Comparison of ENCODE assay signal across 13 cellular contexts in genomic region chr9:124964604-124965003, GRCh38. TPM values are rescaled to one million over a fixed set of nuclear protein-coding genes. Genes with fewer than 3 reads are reported as not detected.
DNase-seq lines count a peak whose midpoint lies in the region; ATAC-seq and TF ChIP-seq lines count a peak whose summit lies in the region.
"Had no signal": no experiment of that assay in that cellular context is flagged by ENCODE, and none has a peak within 500 bp of the region (broad histone marks: within the 10 kb centered on the region; RNA-seq: fewer than 3 reads in every experiment).

No MANE protein-coding gene starts in this region.

- TF ChIP-seq POLR2A in spleen (IDR thresholded peaks at IDR 0.05) = no peak

- H3K27ac ChIP-seq in spleen (peak overlapping the region in 7 of 8 donors; percentile 29 to 87 (median 60)), tibial artery (no peak overlapping the region)
- H3K27ac ChIP-seq: lower lobe of right lung had no signal

- H3K4me3 Mint-ChIP-seq in activated naive CD4-positive, alpha-beta T cell treated with anti-CD3 and anti-CD28 coated beads for 36 hours = no peak overlapping the region
- H3K4me3 Mint-ChIP-seq in activated naive CD8-positive, alpha-beta T cell treated with anti-CD3 and anti-CD28 coated beads, Interleukin-2, amount 10 ng/mL, durations not matched to agents 7 days and 5 days = peak overlapping the region; percentile 9

- intact Hi-C loops in activated naive CD4-positive, alpha-beta T cell treated with anti-CD3 and anti-CD28 coated beads for 36 hours (cut with micrococcal nuclease) = loop anchor here (1.0 to 5.0 kb wide), 3 partner anchors 23 to 168 kb away; partner anchors contain the start of gene GOLGA1
- intact Hi-C loops in spleen (cut with DNase I; ENCODE audit: low total_unique reads) (no loop called here), tibial artery (cut with DNase I; ENCODE audit: low total_unique reads) (no loop called here)

- no peak for DNase-seq in activated naive CD4-positive, alpha-beta T cell treated with anti-CD3 and anti-CD28 coated beads for 36 hours
- DNase-seq in activated naive CD4-positive, alpha-beta T cell treated with Interleukin-2 at 50 U/mL for 16 hours = no peak
- DNase-seq in SK-N-DZ (ENCODE audit: low spot score) = peak; percentile 16
- DNase-seq in activated naive CD8-positive, alpha-beta T cell treated with anti-CD3 and anti-CD28 coated beads, Interleukin-2, amount 10 ng/mL, durations not matched to agents 7 days and 5 days = no peak
- no peak for DNase-seq in spleen
- DNase-seq in NCI-H1436 treated with DMSO at 0.1 percent for 48 hours (lab: John Stamatoyannopoulos, UW) = no peak
- no peak for DNase-seq in NCI-H345 treated with DMSO at 0.1 percent for 48 hours (lab: John Stamatoyannopoulos, UW; ENCODE audit: unreplicated experiment)
- no peak for DNase-seq in tibial artery
- DNase-seq: amniotic stem cell, foreskin melanocyte, lower lobe of right lung, NCI-H1048, SIG-M5 had no signal

- peaks cover 7% of the 10 kb centered on the region for H3K36me3 Mint-ChIP-seq in activated naive CD4-positive, alpha-beta T cell treated with anti-CD3 and anti-CD28 coated beads for 36 hours (ENCODE audit: low read depth)
- peaks cover 12% of the 10 kb centered on the region for H3K36me3 Mint-ChIP-seq in activated naive CD8-positive, alpha-beta T cell treated with anti-CD3 and anti-CD28 coated beads, Interleukin-2, amount 10 ng/mL, durations not matched to agents 7 days and 5 days

- peaks cover 34% of the 10 kb centered on the region for H3K4me1 Mint-ChIP-seq in activated naive CD4-positive, alpha-beta T cell treated with anti-CD3 and anti-CD28 coated beads for 36 hours (ENCODE audit: low read depth)
- H3K4me1 Mint-ChIP-seq in activated naive CD8-positive, alpha-beta T cell treated with anti-CD3 and anti-CD28 coated beads, Interleukin-2, amount 10 ng/mL, durations not matched to agents 7 days and 5 days = peaks cover 18% of the 10 kb centered on the region

- peak overlapping the region; percentile 90 for H3K27ac Mint-ChIP-seq in activated naive CD4-positive, alpha-beta T cell treated with anti-CD3 and anti-CD28 coated beads for 36 hours
- H3K27ac Mint-ChIP-seq in activated naive CD8-positive, alpha-beta T cell treated with anti-CD3 and anti-CD28 coated beads, Interleukin-2, amount 10 ng/mL, durations not matched to agents 7 days and 5 days = peak overlapping the region; percentile 92

- CTCF ChIA-PET in activated naive CD4-positive, alpha-beta T cell treated with anti-CD3 and anti-CD28 coated beads for 36 hours (lab: Charles Lee) = interaction anchor here (0.6 to 1.4 kb wide), 3 partner anchors 15 to 234 kb away, joined by 3 to 5 read pairs (median 4); no protein-coding TSS in a partner anchor

- no peak for ATAC-seq in activated naive CD8-positive, alpha-beta T cell treated with anti-CD3 and anti-CD28 coated beads, Interleukin-2, amount 10 ng/mL, durations not matched to agents 7 days and 5 days (ENCODE audit: low read depth)
- ATAC-seq: lower lobe of right lung had no signal

- H3K4me3 ChIP-seq in spleen = no peak overlapping the region
- no peak overlapping the region for H3K4me3 ChIP-seq in tibial artery
- H3K4me3 ChIP-seq: lower lobe of right lung had no signal

- POLR2A ChIA-PET in activated naive CD8-positive, alpha-beta T cell treated with anti-CD3 and anti-CD28 coated beads, Interleukin-2, amount 10 ng/mL, durations not matched to agents 7 days and 5 days (lab: Charles Lee) = interaction anchor here (0.6 to 2.9 kb wide), 4 partner anchors 23 to 1324 kb away, joined by 3 to 28 read pairs (median 8); partner anchors contain the start of gene GOLGA1

- WGBS in spleen, 5 donors = 26 to 63% (median 38%) methylated on average over 2 of the region's 2 CpGs

- no peaks in the 10 kb centered on the region for H3K27me3 Mint-ChIP-seq in activated naive CD4-positive, alpha-beta T cell treated with anti-CD3 and anti-CD28 coated beads for 36 hours (ENCODE audit: low read depth)
- no peaks in the 10 kb centered on the region for H3K27me3 Mint-ChIP-seq in activated naive CD8-positive, alpha-beta T cell treated with anti-CD3 and anti-CD28 coated beads, Interleukin-2, amount 10 ng/mL, durations not matched to agents 7 days and 5 days

- H3K4me1 ChIP-seq in spleen = peaks cover 0 to 37% (median 17%) of the 10 kb centered on the region in 6 donors
- H3K4me1 ChIP-seq in tibial artery = no peaks in the 10 kb centered on the region
- H3K4me1 ChIP-seq: lower lobe of right lung had no signal

- TF ChIP-seq CTCF in spleen (IDR thresholded peaks at IDR 0.05 in 8 of 11, conservative IDR thresholded peaks at IDR 0.05 in 3 of 11) (no peak), tibial artery (IDR thresholded peaks at IDR 0.05) (no peak)

- H3K9me3 ChIP-seq in spleen (no peaks in the 10 kb centered on the region), tibial artery (no peaks in the 10 kb centered on the region)
- H3K9me3 ChIP-seq: lower lobe of right lung had no signal

- peaks cover 0 to 21% (median under 1%) of the 10 kb centered on the region in 6 donors for H3K36me3 ChIP-seq in spleen
- H3K36me3 ChIP-seq in tibial artery = peaks cover 0 to 9% (median 9%) of the 10 kb centered on the region in 3 donors

- H3K27me3 ChIP-seq in spleen (replicated peaks in 1 of 7) (no peaks in the 10 kb centered on the region), tibial artery (no peaks in the 10 kb centered on the region)

- H3K9me3 Mint-ChIP-seq in activated naive CD4-positive, alpha-beta T cell treated with anti-CD3 and anti-CD28 coated beads for 36 hours = no peaks in the 10 kb centered on the region
- H3K9me3 Mint-ChIP-seq in activated naive CD8-positive, alpha-beta T cell treated with anti-CD3 and anti-CD28 coated beads, Interleukin-2, amount 10 ng/mL, durations not matched to agents 7 days and 5 days = peaks cover under 1% of the 10 kb centered on the region

RNA-seq across cellular contexts. Expression of gene GOLGA1, which starts 23.7 kb away (rescaled TPM):
- 10 to 100 TPM; 14.3 to 15.8 TPM for total RNA-seq in activated naive CD4-positive, alpha-beta T cell treated with anti-CD3 and anti-CD28 coated beads for 36 hours
- 9.3 and 10.4 TPM in 2 replicates for polyA plus RNA-seq in SK-N-DZ (2014; cell fraction: cytosol; rRNA removed)
- 41.3 and 42.8 TPM in 2 replicates for polyA plus RNA-seq in SK-N-DZ (2014; cell fraction: nucleus; rRNA removed)
- total RNA-seq in activated naive CD8-positive, alpha-beta T cell treated with anti-CD3 and anti-CD28 coated beads, Interleukin-2, amount 10 ng/mL, durations not matched to agents 7 days and 5 days = 10 to 100 TPM; 23.4 to 26.8 TPM
- 10 to 100 TPM; 21.0 to 30.5 (median 24.3) TPM for total RNA-seq in spleen
- polyA plus RNA-seq in spleen = 1 to 10 TPM; 4.7 to 7.4 (median 6.3) TPM

Comparison
In these comparisons a context has a peak if more than half of its experiments do, and no peak if none do; other contexts are left out.
1. H3K27ac ChIP-seq: peak in spleen (7 of 8); none in tibial artery (0 of 2).